In the genomic region with DNA sequence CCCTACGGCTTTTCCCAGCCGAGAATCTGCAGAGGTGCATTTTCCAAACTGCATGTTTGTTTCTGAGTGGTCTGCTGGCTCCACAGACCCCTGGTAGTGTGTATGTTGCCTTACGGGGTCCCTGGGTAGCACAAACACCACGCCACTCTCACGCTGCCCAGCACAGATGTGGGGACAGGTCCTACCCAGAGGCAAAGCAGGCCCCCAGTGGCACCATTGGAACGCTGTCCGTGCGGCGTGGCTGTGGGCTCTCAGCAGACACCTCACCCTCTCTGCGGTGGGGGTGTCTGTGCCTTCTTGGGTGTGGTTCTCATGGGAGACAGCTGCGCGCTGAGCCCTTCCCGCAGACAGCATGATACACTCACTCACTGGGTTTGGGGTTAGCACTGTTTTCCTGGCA, we compare ENCODE assay signal across 13 cellular contexts.
"Had no signal": no experiment of that assay in that cellular context is flagged by ENCODE, and none has a peak within 500 bp of the region (broad histone marks: within the 10 kb centered on the region; RNA-seq: fewer than 3 reads in every experiment).

No MANE protein-coding gene starts in this region.

- H3K27ac ChIP-seq: foreskin keratinocyte, RWPE1, SJCRH30, skin epidermis had no signal

- ATAC-seq: activated CD8-positive, alpha-beta memory T cell treated with anti-CD3 and anti-CD28 coated beads, Interleukin-2, amount 10 ng/mL, durations not matched to agents 7 days and 5 days; activated T-cell treated with anti-CD3 and anti-CD28 coated beads, Interleukin-2, amount 50 U/mL, for 4 hours; effector memory CD8-positive, alpha-beta T cell; foreskin keratinocyte had no signal

- H3K36me3 ChIP-seq: SJCRH30 had no signal

- H3K9me3 ChIP-seq: SJCRH30 had no signal

- DNase-seq: activated CD4-positive, alpha-beta T cell treated with anti-CD3 and anti-CD28 coated beads, Interleukin-2, amount 50 U/mL, for 48 hours; activated CD8-positive, alpha-beta memory T cell treated with anti-CD3 and anti-CD28 coated beads, Interleukin-2, amount 10 ng/mL, durations not matched to agents 7 days and 5 days; activated T-cell treated with anti-CD3 and anti-CD28 coated beads, Interleukin-2, amount 50 U/mL, for 4 hours; anterior cingulate cortex; effector memory CD8-positive, alpha-beta T cell; foreskin keratinocyte; stimulated activated CD4-positive, alpha-beta T cell treated with anti-CD3 and anti-CD28 coated beads, Interleukin-4, amount 100 ng/mL, for 4 hours; stimulated activated CD8-positive, alpha-beta memory T cell treated with anti-CD3 and anti-CD28 coated beads, Interleukin-4, amount 100 ng/mL, for 48 hours; stimulated activated naive CD4-positive, alpha-beta T cell treated with Interleukin-2 at 50 U/mL for 16 hours; T-helper 2 cell had no signal

- H3K27me3 ChIP-seq: SJCRH30 had no signal

- H3K4me3 ChIP-seq: SJCRH30, skin epidermis had no signal

- H3K4me1 ChIP-seq: foreskin keratinocyte, SJCRH30 had no signal
